Comparison of ENCODE assay signal across 8 cellular contexts in genomic region chr4:113673450-113673849, GRCh38.
A peak's percentile ranks its signal among the peaks of the same experiment; 100 is the strongest.
DNase-seq lines count a peak whose midpoint lies in the region; ATAC-seq lines count a peak whose summit lies in the region.

No MANE protein-coding gene starts in this region.

- H3K4me1 Mint-ChIP-seq in T-helper 17 cell, result peaks cover 28% of the 10 kb centered on the region

- H3K36me3 Mint-ChIP-seq in T-helper 17 cell (ENCODE audit: low read depth), result peaks cover 3% of the 10 kb centered on the region

- H3K27me3 Mint-ChIP-seq in T-helper 17 cell, result no peaks in the 10 kb centered on the region

- no peak overlapping the region for H3K27ac Mint-ChIP-seq in T-helper 17 cell

- H3K4me3 Mint-ChIP-seq in T-helper 17 cell, result no peak overlapping the region

- H3K9me3 ChIP-seq in T-helper 17 cell (ENCODE audit: control insufficient read depth, low read length, poor library complexity, severe bottlenecking), result no peaks in the 10 kb centered on the region

- peak; percentile 97 for ATAC-seq in GM18868 (IDR thresholded peaks at IDR 0.05; ENCODE audit: unreplicated experiment)
- peak; percentile 88 for ATAC-seq in HG03039 (IDR thresholded peaks at IDR 0.05; ENCODE audit: unreplicated experiment)
- peak; percentile 74 for ATAC-seq in T-helper 17 cell
- peak; percentile 83 for ATAC-seq in esophagus mucosa
- peak; percentile 100 for ATAC-seq in stimulated activated naive CD8-positive, alpha-beta T cell treated with anti-CD3 and anti-CD28 coated beads, Interleukin-15, Interleukin-2, amounts not matched to agents 100 U/mL and 50 U/mL, for 24 hours

- peak; percentile 17 for DNase-seq in AML-193 (lab: John Stamatoyannopoulos, UW)
- no peak for DNase-seq in T-helper 17 cell
- DNase-seq in stimulated activated naive CD8-positive, alpha-beta T cell treated with anti-CD3 and anti-CD28 coated beads, Interleukin-15, Interleukin-2, amounts not matched to agents 100 U/mL and 50 U/mL, for 24 hours, result peak; percentile 43
- DNase-seq in DMS153 treated with DMSO at 0.1 percent for 48 hours (lab: John Stamatoyannopoulos, UW; ENCODE audit: unreplicated experiment), result no peak
- no peak for DNase-seq in HT-29 (ENCODE audit: low spot score)

Comparison
In these comparisons a context has a peak if more than half of its experiments do, and no peak if none do; other contexts are left out.
1. DNase-seq: peak in AML-193 (2 of 2) and stimulated activated naive CD8-positive, alpha-beta T cell treated with anti-CD3 and anti-CD28 coated beads, Interleukin-15, Interleukin-2, amounts not matched to agents 100 U/mL and 50 U/mL, for 24 hours (single experiment); none in T-helper 17 cell (0 of 3), DMS153 treated with DMSO at 0.1 percent for 48 hours (single experiment) and HT-29 (single experiment).
2. Peak in every context shown above with its lines, with median percentiles within 50 percentile points of each other: ATAC-seq.